ENCODE assay signal across 20 cellular contexts in the genomic region with DNA sequence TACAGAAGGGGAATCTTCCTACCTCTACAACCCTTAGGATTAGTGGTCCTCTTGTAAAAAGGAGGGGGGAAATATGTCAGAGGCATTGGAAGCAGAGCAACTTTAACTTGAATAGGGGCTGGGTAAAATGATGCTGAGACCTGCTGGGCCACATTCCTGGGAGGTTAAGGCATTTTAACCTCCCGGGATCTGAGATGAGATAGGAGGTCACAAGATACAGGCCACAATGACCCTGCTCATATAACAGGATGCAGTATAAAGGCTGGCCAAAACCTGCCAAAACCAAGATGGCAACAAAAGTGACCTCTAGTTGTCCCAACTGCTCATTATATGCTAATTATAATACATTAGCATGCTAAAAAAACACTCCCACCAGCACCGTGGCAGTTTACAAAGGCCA. TPM values are rescaled to one million over a fixed set of nuclear protein-coding genes. Genes with fewer than 3 reads are reported as not detected.
DNase-seq lines count a peak whose midpoint lies in the region; ATAC-seq, FAIRE-seq and TF ChIP-seq lines count a peak whose summit lies in the region.
"Had no signal": no experiment of that assay in that cellular context is flagged by ENCODE, and none has a peak within 500 bp of the region (broad histone marks: within the 10 kb centered on the region; RNA-seq: fewer than 3 reads in every experiment).

No MANE protein-coding gene starts in this region.

- H3K9me3 ChIP-seq in HUES48 (ENCODE audit: control insufficient read depth, insufficient read depth, low read length) (peaks cover 31% of the 10 kb centered on the region), H1 (ENCODE audit: insufficient read depth in 2 of 2, low read depth in 1 of 2, low read length in 1 of 2) (peaks cover 27 to 31% of the 10 kb centered on the region in 2 experiments)
- H3K9me3 ChIP-seq: Peyer's patch had no signal

- no peaks in the 10 kb centered on the region for H3K79me2 ChIP-seq in H1 (ENCODE audit: control insufficient read depth in 1 of 2, insufficient read depth in 2 of 2, low read length in 2 of 2)
- H3K79me2 ChIP-seq in mesendoderm (ENCODE audit: control insufficient read depth, insufficient read depth, low read length) = no peaks in the 10 kb centered on the region

- WGBS in H1 (ENCODE audit: extremely low coverage in 1 of 2, insufficient coverage in 1 of 2, insufficient read length in 1 of 2, insufficient replicate concordance in 2 of 2, low coverage in 1 of 2, low lambda C conversion rate in 2 of 2, missing lambda C conversion rate in 1 of 2), 2 experiments = 49% methylated on average over 2 of the region's 2 CpGs; no CpG with 5 or more reads in 1 of the 2 experiments
- no CpG with 5 or more reads among the region's 2 CpGs for WGBS in mesendoderm (ENCODE audit: extremely low coverage, insufficient coverage, low lambda C conversion rate)

- H3K18ac ChIP-seq in H1 (ENCODE audit: extremely low read depth, low read length) = no peak overlapping the region
- H3K18ac ChIP-seq in mesendoderm (ENCODE audit: low read length) = no peak overlapping the region

- H3K27ac ChIP-seq in HUES48 (ENCODE audit: low read depth, low read length) = peak overlapping the region; percentile 9
- H3K27ac ChIP-seq in H1 (ENCODE audit: low read depth, low read length) = no peak overlapping the region
- no peak overlapping the region for H3K27ac ChIP-seq in mesendoderm (ENCODE audit: low read depth, low read length)
- H3K27ac ChIP-seq: C4-2B, Peyer's patch had no signal

- no peak for FAIRE-seq in H1 (lab: Jason Lieb, UNC)

- POLR2A ChIA-PET in H1 (lab: Charles Lee; ENCODE audit: partially characterized antibody) = no interaction called here

- ATAC-seq in HG02970 (IDR thresholded peaks at IDR 0.05; ENCODE audit: low FRiP score, unreplicated experiment) = no peak
- no peak for ATAC-seq in HG03175 (IDR thresholded peaks at IDR 0.05; ENCODE audit: unreplicated experiment)
- ATAC-seq: Right ventricle myocardium inferior had no signal

- no peak overlapping the region for H3K9ac ChIP-seq in HUES48 (ENCODE audit: low read depth, low read length)
- no peak overlapping the region for H3K9ac ChIP-seq in H1 (replicated peaks in 1 of 4; ENCODE audit: extremely low read depth in 1 of 4, low read depth in 3 of 4, low read length in 3 of 4)
- H3K9ac ChIP-seq in mesendoderm (ENCODE audit: low read length) = no peak overlapping the region
- H3K9ac ChIP-seq: SK-N-SH had no signal

- H2AK5ac ChIP-seq in H1 (ENCODE audit: low read depth, low read length) (no peak overlapping the region), mesendoderm (ENCODE audit: low read length) (no peak overlapping the region)

- CTCF ChIA-PET in H1 (lab: Charles Lee; ENCODE audit: partially characterized antibody) = interaction anchor here (0.8 to 8.0 kb wide), 3 partner anchors 12 to 28 kb away, joined by 3 to 56 read pairs (median 3); no protein-coding TSS in a partner anchor

- no peak overlapping the region for H2BK12ac ChIP-seq in H1 (ENCODE audit: low read depth, low read length)

- H3K4ac ChIP-seq in H1 (replicated peaks; ENCODE audit: insufficient read length, low read depth, low read length) (no peak overlapping the region), mesendoderm (ENCODE audit: low read depth, low read length) (no peak overlapping the region)

- H4K8ac ChIP-seq in H1 (ENCODE audit: extremely low read depth, insufficient read depth, low read length) = no peak overlapping the region
- H4K8ac ChIP-seq in mesendoderm (ENCODE audit: low read depth, low read length) = no peak overlapping the region

- H3K56ac ChIP-seq in H1 (replicated peaks; ENCODE audit: insufficient read length, low read depth, low read length) (no peak overlapping the region), mesendoderm (ENCODE audit: low read length) (no peak overlapping the region)

- no peak overlapping the region for H4K5ac ChIP-seq in H1 (ENCODE audit: insufficient read length, low read depth, low read length)
- no peak overlapping the region for H4K5ac ChIP-seq in mesendoderm (ENCODE audit: low read length)

- H3K36me3 ChIP-seq in HUES48 (ENCODE audit: control insufficient read depth, insufficient read depth, low read length) = no peaks in the 10 kb centered on the region
- no peaks in the 10 kb centered on the region for H3K36me3 ChIP-seq in H1 (ENCODE audit: control insufficient read depth in 2 of 4, insufficient read depth in 4 of 4, low read length in 3 of 4)
- H3K36me3 ChIP-seq in mesendoderm (ENCODE audit: control insufficient read depth, insufficient read depth, low read length) = no peaks in the 10 kb centered on the region
- H3K36me3 ChIP-seq: Peyer's patch had no signal

- no peak for TF ChIP-seq RAD21 in H1 (IDR thresholded peaks at IDR 0.05 in 1 of 2, conservative IDR thresholded peaks at IDR 0.05 in 1 of 2; ENCODE audit: low read depth in 2 of 2, low read length in 2 of 2)

- H2BK120ac ChIP-seq in H1 (replicated peaks; ENCODE audit: low read depth, low read length) (no peak overlapping the region), mesendoderm (ENCODE audit: low read depth, low read length) (no peak overlapping the region)

- H3K23me2 ChIP-seq in H1 (ENCODE audit: low read depth, low read length) = no peaks in the 10 kb centered on the region

- DNase-seq in H1 (ENCODE audit: low read depth in 1 of 2, low spot score in 2 of 2) = no peak
- DNase-seq in mesendoderm = peak; percentile 97
- DNase-seq in ecto neural progenitor cell (ENCODE audit: low spot score) = no peak
- DNase-seq in RPMI8226 = no peak
- DNase-seq: ACHN, DMS79, NCI-H1092 treated with DMSO at 0.1 percent for 48 hours, NCI-H146, NCI-H2081 treated with DMSO at 0.1 percent for 48 hours, NCI-H446 treated with DMSO at 0.1 percent for 48 hours, NCI-H69, SK-N-SH had no signal

- H3K4me2 ChIP-seq in H1 (ENCODE audit: insufficient read depth in 1 of 2, low read depth in 2 of 2, low read length in 2 of 2) (no peak overlapping the region), mesendoderm (ENCODE audit: low read length) (no peak overlapping the region)
- H3K4me2 ChIP-seq: SK-N-SH had no signal

- H3K4me3 ChIP-seq in HUES48 (ENCODE audit: low read depth, low read length) (no peak overlapping the region), H1 (ENCODE audit: extremely low read depth in 1 of 4, insufficient read depth in 2 of 4, low read depth in 3 of 4, low read length in 4 of 4) (no peak overlapping the region), mesendoderm (ENCODE audit: low read length) (no peak overlapping the region)
- H3K4me3 ChIP-seq: Peyer's patch had no signal

- TF ChIP-seq EP300 in H1 (IDR thresholded peaks at IDR 0.05; ENCODE audit: borderline replicate concordance in 1 of 2, low read depth in 2 of 2, low read length in 2 of 2) = no peak

- H3K27me3 ChIP-seq in HUES48 (ENCODE audit: control insufficient read depth, insufficient read depth, low read length) (peaks cover 29% of the 10 kb centered on the region), H1 (replicated peaks in 1 of 4; ENCODE audit: control insufficient read depth in 3 of 4, extremely low read depth in 1 of 4, insufficient read depth in 3 of 4, low read length in 3 of 4) (peaks cover 2 to 27% (median 17%) of the 10 kb centered on the region in 4 experiments), mesendoderm (ENCODE audit: insufficient read depth, low read length, poor library complexity) (no peaks in the 10 kb centered on the region)
- H3K27me3 ChIP-seq: Peyer's patch had no signal

- no peak overlapping the region for H2BK20ac ChIP-seq in H1 (ENCODE audit: low read length)

- H3K79me1 ChIP-seq in H1 (ENCODE audit: low read depth, low read length) (no peaks in the 10 kb centered on the region), mesendoderm (ENCODE audit: low read length) (no peaks in the 10 kb centered on the region)

- H3K14ac ChIP-seq in H1 (ENCODE audit: insufficient read length) = no peak overlapping the region

- H2AFZ ChIP-seq in H1 (ENCODE audit: low read length) = no peak overlapping the region

- H2BK15ac ChIP-seq in H1 (ENCODE audit: low read length) (no peak overlapping the region), mesendoderm (replicated peaks; ENCODE audit: low read depth) (no peak overlapping the region)

- H2BK5ac ChIP-seq in H1 (ENCODE audit: low read depth, low read length) (no peak overlapping the region), mesendoderm (ENCODE audit: low read length) (no peak overlapping the region)

- no peak for TF ChIP-seq POLR2A in H1 (IDR thresholded peaks at IDR 0.05; ENCODE audit: control extremely low read depth in 1 of 2, low read depth in 2 of 2, low read length in 2 of 2)

- no peaks in the 10 kb centered on the region for H3K4me1 ChIP-seq in HUES48 (ENCODE audit: control insufficient read depth, insufficient read depth, low read length)
- H3K4me1 ChIP-seq in H1 (replicated peaks in 1 of 4; ENCODE audit: control insufficient read depth in 3 of 4, insufficient read depth in 4 of 4, low read length in 3 of 4) = no peaks in the 10 kb centered on the region
- H3K4me1 ChIP-seq in mesendoderm (ENCODE audit: control insufficient read depth, low read depth, low read length) = peaks cover 2% of the 10 kb centered on the region

- no peak overlapping the region for H3K23ac ChIP-seq in H1 (ENCODE audit: insufficient read length)
- no peak overlapping the region for H3K23ac ChIP-seq in mesendoderm (ENCODE audit: low read length)

- no peak for TF ChIP-seq CTCF in H1 (IDR thresholded peaks at IDR 0.05; ENCODE audit: control extremely low read depth in 1 of 3, insufficient read depth in 1 of 3, low read depth in 1 of 3, low read length in 3 of 3)

- no peak overlapping the region for H4K91ac ChIP-seq in H1 (replicated peaks; ENCODE audit: insufficient read length, low read length)

- H4K20me1 ChIP-seq in H1 (replicated peaks in 1 of 2; ENCODE audit: control insufficient read depth in 1 of 2, insufficient read depth in 2 of 2, low read length in 2 of 2) = no peaks in the 10 kb centered on the region

RNA-seq across cellular contexts. Expression of gene C1QTNF1, which starts 6.4 kb away (rescaled TPM):
- 2.5 and 3.5 TPM in 2 replicates for total RNA-seq in H1 (2021; fragmentation: NEBNext Ultra II Directional; extraction: Animal tissue kit (Norgen Biotek cat#: 25700))
- 1.5 and 2.1 TPM in 2 replicates for polyA plus RNA-seq in H1 (2011; rRNA removed)
- polyA plus RNA-seq in H1 (2011; cell fraction: cytosol; rRNA removed) = 1.1 TPM
- 1.8 TPM for polyA plus RNA-seq in H1 (2011; cell fraction: nucleus; rRNA removed)
- polyA plus RNA-seq in H1 (2012, experiment 1 of 2) = 1.4 to 2.4 TPM (median 1.9 TPM) in 4 replicates
- 2.1 TPM for polyA plus RNA-seq in H1 (2012, experiment 2 of 2)
- 0.83 TPM for polyA plus RNA-seq in H1 (2013, experiment 1 of 2)
- polyA plus RNA-seq in H1 (2013, experiment 2 of 2) = 0.87 TPM
- polyA minus RNA-seq in H1 (2011; rRNA and poly(A)+ RNA removed) = 0.44 and 0.49 TPM in 2 replicates
- 0.95 TPM for polyA minus RNA-seq in H1 (2011; cell fraction: cytosol; rRNA and poly(A)+ RNA removed)
- polyA minus RNA-seq in H1 (2011; cell fraction: nucleus; rRNA and poly(A)+ RNA removed) = 1.3 TPM
- polyA plus RNA-seq in mesendoderm (2013, experiment 1 of 2) = 0.49 TPM
- 0.34 TPM for polyA plus RNA-seq in mesendoderm (2013, experiment 2 of 2)
- total RNA-seq: G401 had no signal
- polyA plus RNA-seq: IgD-negative memory B cell had no signal

RNA-seq across cellular contexts. Expression of gene CANT1, which starts 8.0 kb away (rescaled TPM):
- total RNA-seq in H1 (2021; fragmentation: NEBNext Ultra II Directional; extraction: Animal tissue kit (Norgen Biotek cat#: 25700)) = 30.7 and 32.6 TPM in 2 replicates
- 23.0 and 28.3 TPM in 2 replicates for polyA plus RNA-seq in H1 (2011; rRNA removed)
- polyA plus RNA-seq in H1 (2011; cell fraction: cytosol; rRNA removed) = 19.0 TPM
- 28.5 TPM for polyA plus RNA-seq in H1 (2011; cell fraction: nucleus; rRNA removed)
- polyA plus RNA-seq in H1 (2012, experiment 1 of 2) = 19.2 to 24.9 TPM (median 22.0 TPM) in 4 replicates
- polyA plus RNA-seq in H1 (2012, experiment 2 of 2) = 28.3 TPM
- polyA plus RNA-seq in H1 (2013, experiment 1 of 2) = 21.6 TPM
- polyA plus RNA-seq in H1 (2013, experiment 2 of 2) = 24.5 TPM
- polyA minus RNA-seq in H1 (2011; rRNA and poly(A)+ RNA removed) = 23.3 and 23.8 TPM in 2 replicates
- polyA minus RNA-seq in H1 (2011; cell fraction: cytosol; rRNA and poly(A)+ RNA removed) = 28.7 TPM
- 13.1 TPM for polyA minus RNA-seq in H1 (2011; cell fraction: nucleus; rRNA and poly(A)+ RNA removed)
- 21.0 TPM for polyA plus RNA-seq in mesendoderm (2013, experiment 1 of 2)
- polyA plus RNA-seq in mesendoderm (2013, experiment 2 of 2) = 20.4 TPM

RNA-seq across cellular contexts. Expression of gene LGALS3BP, which starts 37.8 kb away (rescaled TPM):
- 53.8 and 56.1 TPM in 2 replicates for total RNA-seq in H1 (2021; fragmentation: NEBNext Ultra II Directional; extraction: Animal tissue kit (Norgen Biotek cat#: 25700))
- 61.6 and 87.5 TPM in 2 replicates for polyA plus RNA-seq in H1 (2011; rRNA removed)
- 27.3 TPM for polyA plus RNA-seq in H1 (2011; cell fraction: cytosol; rRNA removed)
- 94.7 TPM for polyA plus RNA-seq in H1 (2011; cell fraction: nucleus; rRNA removed)
- polyA plus RNA-seq in H1 (2012, experiment 1 of 2) = 60.4 to 89.3 TPM (median 80.4 TPM) in 4 replicates
- 91.4 TPM for polyA plus RNA-seq in H1 (2012, experiment 2 of 2)
- polyA plus RNA-seq in H1 (2013, experiment 1 of 2) = 75.5 TPM
- polyA plus RNA-seq in H1 (2013, experiment 2 of 2) = 60.2 TPM
- polyA minus RNA-seq in H1 (2011; rRNA and poly(A)+ RNA removed) = 39.2 and 40.3 TPM in 2 replicates
- polyA minus RNA-seq in H1 (2011; cell fraction: cytosol; rRNA and poly(A)+ RNA removed) = 57.8 TPM
- 38.8 TPM for polyA minus RNA-seq in H1 (2011; cell fraction: nucleus; rRNA and poly(A)+ RNA removed)
- 15.3 TPM for polyA plus RNA-seq in mesendoderm (2013, experiment 1 of 2)
- 15.6 TPM for polyA plus RNA-seq in mesendoderm (2013, experiment 2 of 2)

RNA-seq across cellular contexts. Expression of gene ENGASE, which starts 57.1 kb away (rescaled TPM):
- 30.6 and 36.1 TPM in 2 replicates for total RNA-seq in H1 (2021; fragmentation: NEBNext Ultra II Directional; extraction: Animal tissue kit (Norgen Biotek cat#: 25700))
- 9.3 and 18.8 TPM in 2 replicates for polyA plus RNA-seq in H1 (2011; rRNA removed)
- polyA plus RNA-seq in H1 (2011; cell fraction: cytosol; rRNA removed) = 22.9 TPM
- 218 TPM for polyA plus RNA-seq in H1 (2011; cell fraction: nucleus; rRNA removed)
- polyA plus RNA-seq in H1 (2012, experiment 1 of 2) = 18.7 to 30.4 TPM (median 25.2 TPM) in 4 replicates
- polyA plus RNA-seq in H1 (2012, experiment 2 of 2) = 8.1 TPM
- 13.4 TPM for polyA plus RNA-seq in H1 (2013, experiment 1 of 2)
- polyA plus RNA-seq in H1 (2013, experiment 2 of 2) = 12.1 TPM
- 9.8 and 10.3 TPM in 2 replicates for polyA minus RNA-seq in H1 (2011; rRNA and poly(A)+ RNA removed)
- polyA minus RNA-seq in H1 (2011; cell fraction: cytosol; rRNA and poly(A)+ RNA removed) = 17.5 TPM
- polyA minus RNA-seq in H1 (2011; cell fraction: nucleus; rRNA and poly(A)+ RNA removed) = 28.1 TPM
- polyA plus RNA-seq in mesendoderm (2013, experiment 1 of 2) = 5.1 TPM
- polyA plus RNA-seq in mesendoderm (2013, experiment 2 of 2) = 6.1 TPM
